ENCODE assay signal across 5 cellular contexts in genomic region chr6:168991695-168992094, GRCh38.
DNase-seq lines count a peak whose midpoint lies in the region; FAIRE-seq and TF ChIP-seq lines count a peak whose summit lies in the region.
"Not testable (repeated sequence)": the region's sequence is repeated elsewhere in the genome, so short reads cannot be mapped to it uniquely, and the experiment has no call there.

No MANE protein-coding gene starts in this region.

- not testable (repeated sequence) for H4K5ac ChIP-seq in H1 (ENCODE audit: insufficient read length, low read depth, low read length)

- not testable (repeated sequence) for H3K23ac ChIP-seq in H1 (ENCODE audit: insufficient read length)

- H3K9ac ChIP-seq in H1 (replicated peaks in 1 of 4; ENCODE audit: extremely low read depth in 1 of 4, low read depth in 3 of 4, low read length in 3 of 4) = not testable (repeated sequence)

- not testable (repeated sequence) for H3K9me3 ChIP-seq in WERI-Rb-1 (ENCODE audit: severe bottlenecking); osteoblast (ENCODE audit: low read depth, low read length)
- peaks cover 4 to 10% of the 10 kb centered on the region in 2 experiments; a peak in 2 of 4 replicates for H3K9me3 ChIP-seq in H1 (ENCODE audit: insufficient read depth in 2 of 2, low read depth in 1 of 2, low read length in 1 of 2)

- POLR2A ChIA-PET in H1 (lab: Charles Lee; ENCODE audit: partially characterized antibody) = not testable (repeated sequence)

- H3K56ac ChIP-seq in H1 (replicated peaks; ENCODE audit: insufficient read length, low read depth, low read length) = not testable (repeated sequence)

- TF ChIP-seq CTCF in NB4 (IDR thresholded peaks at IDR 0.05; ENCODE audit: low read depth, low read length) (peak; percentile 9), WERI-Rb-1 (IDR thresholded peaks at IDR 0.05; ENCODE audit: low read depth, low read length) (peak; percentile 26), H1 (IDR thresholded peaks at IDR 0.05; ENCODE audit: control extremely low read depth in 1 of 3, insufficient read depth in 1 of 3, low read depth in 1 of 3, low read length in 3 of 3) (peak; percentile 4 to 49 (median 5))
- TF ChIP-seq CTCF in osteoblast (IDR thresholded peaks at IDR 0.05; ENCODE audit: extremely low read depth, low read depth, low read length) = not testable (repeated sequence)

- not testable (repeated sequence) for H2BK15ac ChIP-seq in H1 (ENCODE audit: low read length)

- FAIRE-seq in H1 (lab: Jason Lieb, UNC) = not testable (repeated sequence)

- H3K23me2 ChIP-seq in H1 (ENCODE audit: low read depth, low read length) = not testable (repeated sequence)

- H2BK12ac ChIP-seq in H1 (ENCODE audit: low read depth, low read length) = not testable (repeated sequence)

- not testable (repeated sequence) for H3K4me3 ChIP-seq in H7 (ENCODE audit: insufficient read depth, low read depth, low read length); NB4 (ENCODE audit: low read depth, low read length); WERI-Rb-1 (ENCODE audit: low read depth, low read length); H1 (ENCODE audit: extremely low read depth in 1 of 4, insufficient read depth in 2 of 4, low read depth in 3 of 4, low read length in 4 of 4); osteoblast (ENCODE audit: insufficient read depth, low read length)

- H3K79me1 ChIP-seq in H1 (ENCODE audit: low read depth, low read length) = not testable (repeated sequence)

- not testable (repeated sequence) for H3K4me1 ChIP-seq in H1 (replicated peaks in 1 of 4; ENCODE audit: control insufficient read depth in 3 of 4, insufficient read depth in 4 of 4, low read length in 3 of 4); osteoblast (ENCODE audit: insufficient read depth, low read length)

- not testable (repeated sequence) for H3K27me3 ChIP-seq in H7 (ENCODE audit: control insufficient read depth, insufficient read depth, low read length); WERI-Rb-1 (ENCODE audit: insufficient read depth, low read depth, severe bottlenecking); H1 (replicated peaks in 1 of 4; ENCODE audit: control insufficient read depth in 3 of 4, extremely low read depth in 1 of 4, insufficient read depth in 3 of 4, low read length in 3 of 4); osteoblast (ENCODE audit: insufficient read depth, low read length)

- H3K36me3 ChIP-seq in H7 (replicated peaks; ENCODE audit: control insufficient read depth, insufficient read depth, low read length); WERI-Rb-1; H1 (ENCODE audit: control insufficient read depth in 2 of 4, insufficient read depth in 4 of 4, low read length in 3 of 4); osteoblast (ENCODE audit: insufficient read depth, low read length): not testable (repeated sequence)

- H3K4me2 ChIP-seq in H1 (ENCODE audit: insufficient read depth in 1 of 2, low read depth in 2 of 2, low read length in 2 of 2); osteoblast (ENCODE audit: insufficient read depth, low read length): not testable (repeated sequence)

- H3K79me2 ChIP-seq in H1 (ENCODE audit: control insufficient read depth in 1 of 2, insufficient read depth in 2 of 2, low read length in 2 of 2); osteoblast (ENCODE audit: insufficient read depth, low read length): not testable (repeated sequence)

- not testable (repeated sequence) for H3K4ac ChIP-seq in H1 (replicated peaks; ENCODE audit: insufficient read length, low read depth, low read length)

- CTCF ChIA-PET in H1 (lab: Charles Lee; ENCODE audit: partially characterized antibody) = interaction anchor here (0.6 to 1.7 kb wide), 9 partner anchors 12 to 371 kb away, joined by 3 to 7 read pairs (median 3); no protein-coding TSS in a partner anchor

- H4K8ac ChIP-seq in H1 (ENCODE audit: extremely low read depth, insufficient read depth, low read length) = not testable (repeated sequence)

- H3K18ac ChIP-seq in H1 (ENCODE audit: extremely low read depth, low read length) = not testable (repeated sequence)

- H2BK20ac ChIP-seq in H1 (ENCODE audit: low read length) = not testable (repeated sequence)

- not testable (repeated sequence) for H4K91ac ChIP-seq in H1 (replicated peaks; ENCODE audit: insufficient read length, low read length)

- not testable (repeated sequence) for H2BK5ac ChIP-seq in H1 (ENCODE audit: low read depth, low read length)

- H3K14ac ChIP-seq in H1 (ENCODE audit: insufficient read length) = not testable (repeated sequence)

- not testable (repeated sequence) for TF ChIP-seq EP300 in H1 (IDR thresholded peaks at IDR 0.05; ENCODE audit: borderline replicate concordance in 1 of 2, low read depth in 2 of 2, low read length in 2 of 2)

- not testable (repeated sequence) for H4K20me1 ChIP-seq in H1 (replicated peaks in 1 of 2; ENCODE audit: control insufficient read depth in 1 of 2, insufficient read depth in 2 of 2, low read length in 2 of 2); osteoblast (ENCODE audit: insufficient read depth, low read length)

- not testable (repeated sequence) for H2BK120ac ChIP-seq in H1 (replicated peaks; ENCODE audit: low read depth, low read length)

- not testable (repeated sequence) for H2AFZ ChIP-seq in H1 (ENCODE audit: low read length); osteoblast (ENCODE audit: low read length)

- DNase-seq in H7 = peak; percentile 30
- peak; percentile 51 for DNase-seq in NB4 (ENCODE audit: low read depth)
- DNase-seq in WERI-Rb-1; H1 (ENCODE audit: low read depth in 1 of 2, low spot score in 2 of 2): not testable (repeated sequence)
- peak; percentile 27 for DNase-seq in osteoblast (ENCODE audit: insufficient read length, low spot score, missing footprints)

- TF ChIP-seq POLR2A in NB4 (IDR thresholded peaks at IDR 0.05; ENCODE audit: extremely low read depth, insufficient read length); H1 (IDR thresholded peaks at IDR 0.05; ENCODE audit: control extremely low read depth in 1 of 2, low read depth in 2 of 2, low read length in 2 of 2): not testable (repeated sequence)

- not testable (repeated sequence) for H2AK5ac ChIP-seq in H1 (ENCODE audit: low read depth, low read length)

- H3K27ac ChIP-seq in WERI-Rb-1; H1 (ENCODE audit: low read depth, low read length); osteoblast (ENCODE audit: low read depth, low read length): not testable (repeated sequence)

- 0 out of 4 replicates have a peak, but pooled peaks of 1 of the 2 experiments have one; percentile 18 for TF ChIP-seq RAD21 in H1 (IDR thresholded peaks at IDR 0.05 in 1 of 2, conservative IDR thresholded peaks at IDR 0.05 in 1 of 2; ENCODE audit: low read depth in 2 of 2, low read length in 2 of 2)

- 98% methylated on average over 5 of the region's 17 CpGs; no CpG with 5 or more reads in 1 of the 2 experiments for whole genome bisulfite sequencing in H1 (ENCODE audit: extremely low coverage in 1 of 2, insufficient coverage in 1 of 2, insufficient read length in 1 of 2, insufficient replicate concordance in 2 of 2, low coverage in 1 of 2, low lambda C conversion rate in 2 of 2, missing lambda C conversion rate in 1 of 2), 2 experiments
